28 cellular contexts compared by ENCODE assay signal in genomic region chr5:1847056-1847455, GRCh38. TPM values are rescaled to one million over a fixed set of nuclear protein-coding genes. Genes with fewer than 3 reads are reported as not detected.
DNase-seq lines count a peak whose midpoint lies in the region; ATAC-seq, FAIRE-seq and TF ChIP-seq lines count a peak whose summit lies in the region.
"Had no signal": no experiment of that assay in that cellular context is flagged by ENCODE, and none has a peak within 500 bp of the region (broad histone marks: within the 10 kb centered on the region; RNA-seq: fewer than 3 reads in every experiment).

No MANE protein-coding gene starts in this region.

- intact Hi-C loops in left cardiac atrium (cut with DNase I) (no loop called here), right cardiac atrium (cut with DNase I) (no loop called here), kidney (cut with DNase I) (no loop called here)

- H3K27me3 ChIP-seq in right cardiac atrium (ENCODE audit: control insufficient read depth, insufficient read depth) (no peaks in the 10 kb centered on the region), RWPE2 (ENCODE audit: insufficient read depth, poor library complexity, severe bottlenecking) (peaks cover 17% of the 10 kb centered on the region)

- DNase-seq in left cardiac atrium (peak; percentile 8), right cardiac atrium (no peak), RWPE2 (ENCODE audit: low spot score) (peak; percentile 57), kidney (peak; percentile 29)
- DNase-seq in activated naive CD4-positive, alpha-beta T cell treated with anti-CD3 and anti-CD28 coated beads, Interleukin-2, amount 50 U/mL, for 72 hours (ENCODE audit: low spot score in 2 of 2), result no peak
- DNase-seq: 8988T; ACHN; AML-193; BE2C; CD4-positive, alpha-beta T cell; CD8-positive, alpha-beta memory T cell; DMS 273 treated with DMSO at 0.1 percent for 48 hours; DMS79; EL; GDM1; GM23248; H9; HFFc6 had no signal

- no peak for FAIRE-seq in kidney (lab: Jason Lieb, UNC)
- FAIRE-seq: A549, D721Med, GM12878, GM18507 had no signal

- H3K36me3 Mint-ChIP-seq in activated naive CD4-positive, alpha-beta T cell treated with anti-CD3 and anti-CD28 coated beads, Interleukin-2, amount 50 U/mL, for 72 hours, result no peaks in the 10 kb centered on the region
- H3K36me3 Mint-ChIP-seq: CD14-positive monocyte; CD8-positive, alpha-beta memory T cell had no signal

- no peaks in the 10 kb centered on the region for H3K9me3 Mint-ChIP-seq in activated naive CD4-positive, alpha-beta T cell treated with anti-CD3 and anti-CD28 coated beads, Interleukin-2, amount 50 U/mL, for 72 hours
- H3K9me3 Mint-ChIP-seq: CD4-positive, alpha-beta T cell; CD8-positive, alpha-beta memory T cell; H9; HFFc6 had no signal

- WGBS in right cardiac atrium, result 68% methylated on average over 10 of the region's 10 CpGs

- H3K27ac ChIP-seq in right cardiac atrium (ENCODE audit: low read length) (no peak overlapping the region), RWPE2 (ENCODE audit: poor library complexity, severe bottlenecking) (no peak overlapping the region), kidney (ENCODE audit: low read depth in 2 of 2, low read length in 2 of 2) (no peak overlapping the region)
- H3K27ac ChIP-seq: A549; BLaER1 treated with 17β-estradiol and CSF1 and Interleukin-3, amounts not matched to agents 10 nM and 100 nM; GM23248 had no signal

- H3K36me3 ChIP-seq in RWPE2 (ENCODE audit: low read depth), result no peaks in the 10 kb centered on the region
- H3K36me3 ChIP-seq in kidney (ENCODE audit: control insufficient read depth in 1 of 2, insufficient read depth in 2 of 2, low read length in 2 of 2), result no peaks in the 10 kb centered on the region
- H3K36me3 ChIP-seq: BE2C; BLaER1 treated with 17β-estradiol and CSF1 and Interleukin-3, amounts not matched to agents 10 nM and 100 nM had no signal

- H3K9me3 ChIP-seq in right cardiac atrium (ENCODE audit: control insufficient read depth, low read length) (no peaks in the 10 kb centered on the region), RWPE2 (ENCODE audit: severe bottlenecking) (no peaks in the 10 kb centered on the region), kidney (ENCODE audit: control insufficient read depth in 1 of 2, low read length in 2 of 2) (no peaks in the 10 kb centered on the region)
- H3K9me3 ChIP-seq: A549; BE2C; BLaER1 treated with 17β-estradiol and CSF1 and Interleukin-3, amounts not matched to agents 10 nM and 100 nM had no signal

- ATAC-seq in left cardiac atrium (no peak), right cardiac atrium (no peak), RWPE2 (ENCODE audit: low read depth) (no peak), GM18870 (IDR thresholded peaks at IDR 0.05; ENCODE audit: unreplicated experiment) (no peak)
- no peak for ATAC-seq in activated naive CD4-positive, alpha-beta T cell treated with anti-CD3 and anti-CD28 coated beads, Interleukin-2, amount 50 U/mL, for 72 hours
- ATAC-seq in activated CD4-positive, CD25-positive, alpha-beta regulatory T cell treated with anti-CD3 and anti-CD28 coated beads, Interleukin-2, amount 50 U/mL, for 24 hours, result no peak
- ATAC-seq: A549, GM12878, HCT116 had no signal

- H3K27ac Mint-ChIP-seq in activated naive CD4-positive, alpha-beta T cell treated with anti-CD3 and anti-CD28 coated beads, Interleukin-2, amount 50 U/mL, for 72 hours, result no peak overlapping the region
- H3K27ac Mint-ChIP-seq: CD4-positive, alpha-beta T cell; H9; HFFc6 had no signal

- H3K4me3 ChIP-seq in right cardiac atrium (ENCODE audit: low read length) (no peak overlapping the region), RWPE2 (ENCODE audit: severe bottlenecking) (no peak overlapping the region), kidney (ENCODE audit: low read length in 2 of 2) (no peak overlapping the region)
- H3K4me3 ChIP-seq: A549; BLaER1 treated with 17β-estradiol and CSF1 and Interleukin-3, amounts not matched to agents 10 nM and 100 nM; GM12878; GM23248 had no signal

- H3K4me1 ChIP-seq in right cardiac atrium (ENCODE audit: control insufficient read depth, insufficient read depth, low read length) (no peaks in the 10 kb centered on the region), RWPE2 (ENCODE audit: insufficient read depth, poor library complexity, severe bottlenecking) (no peaks in the 10 kb centered on the region), kidney (ENCODE audit: control insufficient read depth in 1 of 2, insufficient read depth in 1 of 2, low read depth in 1 of 2, low read length in 2 of 2) (no peaks in the 10 kb centered on the region)
- H3K4me1 ChIP-seq: BE2C had no signal

- H3K9ac ChIP-seq in kidney (ENCODE audit: low read length in 2 of 2), result no peak overlapping the region
- H3K9ac ChIP-seq: BLaER1 treated with 17β-estradiol and CSF1 and Interleukin-3, amounts not matched to agents 10 nM and 100 nM; GM23248 had no signal

- TF ChIP-seq CTCF in RWPE2 (IDR thresholded peaks at IDR 0.05; ENCODE audit: poor library complexity, severe bottlenecking), result no peak
- no peak for TF ChIP-seq CTCF in kidney (IDR thresholded peaks at IDR 0.05; ENCODE audit: borderline replicate concordance, extremely low read depth, insufficient read depth)

RNA-seq across cellular contexts. Expression of gene IRX4, which starts 35.7 kb away (rescaled TPM):
- total RNA-seq in left cardiac atrium, result under 1 TPM; 0.18 to 0.50 TPM
- under 1 TPM in 1 of 4 donors, not detected in 3; 0.21 TPM for total RNA-seq in right cardiac atrium
- polyA plus RNA-seq in right cardiac atrium, result not detected
- not detected for total RNA-seq in kidney
- not detected for polyA plus RNA-seq in kidney (ENCODE audit: insufficient read depth, low read depth, low replicate concordance)
- not detected for total RNA-seq in activated naive CD4-positive, alpha-beta T cell treated with anti-CD3 and anti-CD28 coated beads, Interleukin-2, amount 50 U/mL, for 72 hours
- total RNA-seq: CD4-positive, alpha-beta T cell; CD8-positive, alpha-beta memory T cell; GM12878; GM23248; H4; HFFc6 had no signal
- polyA plus RNA-seq: CD14-positive monocyte; CD8-positive, alpha-beta memory T cell; GM12878; GM23248 had no signal

RNA-seq across cellular contexts. Expression of gene NDUFS6, which starts 45.8 kb away (rescaled TPM):
- total RNA-seq in left cardiac atrium, result 10 to 100 TPM; 84.2 to 86.1 TPM
- total RNA-seq in right cardiac atrium, result 10 to 100 TPM; 64.1 to 90.1 (median 76.8) TPM
- polyA plus RNA-seq in right cardiac atrium, result 216 TPM
- 31.1 TPM for total RNA-seq in kidney
- polyA plus RNA-seq in kidney (ENCODE audit: insufficient read depth, low read depth, low replicate concordance), result 164 TPM
- total RNA-seq in activated naive CD4-positive, alpha-beta T cell treated with anti-CD3 and anti-CD28 coated beads, Interleukin-2, amount 50 U/mL, for 72 hours, result 10 to 100 TPM; 32.3 to 32.6 TPM

RNA-seq across cellular contexts. Expression of gene MRPL36, which starts 47.4 kb away (rescaled TPM):
- 10 to 100 TPM; 47.3 to 50.9 TPM for total RNA-seq in left cardiac atrium
- 10 to 100 TPM; 40.8 to 51.3 (median 48.1) TPM for total RNA-seq in right cardiac atrium
- 104 TPM for polyA plus RNA-seq in right cardiac atrium
- 29.6 TPM for total RNA-seq in kidney
- 96.7 TPM for polyA plus RNA-seq in kidney (ENCODE audit: insufficient read depth, low read depth, low replicate concordance)
- total RNA-seq in activated naive CD4-positive, alpha-beta T cell treated with anti-CD3 and anti-CD28 coated beads, Interleukin-2, amount 50 U/mL, for 72 hours, result 10 to 100 TPM; 60.4 to 69.6 TPM

Comparison
In these comparisons a context has a peak if more than half of its experiments do, and no peak if none do; other contexts are left out.
1. DNase-seq: peak in left cardiac atrium (single experiment), RWPE2 (single experiment) and kidney (single experiment); none in right cardiac atrium (0 of 3) and activated naive CD4-positive, alpha-beta T cell treated with anti-CD3 and anti-CD28 coated beads, Interleukin-2, amount 50 U/mL, for 72 hours (0 of 2).